In the genomic region with DNA sequence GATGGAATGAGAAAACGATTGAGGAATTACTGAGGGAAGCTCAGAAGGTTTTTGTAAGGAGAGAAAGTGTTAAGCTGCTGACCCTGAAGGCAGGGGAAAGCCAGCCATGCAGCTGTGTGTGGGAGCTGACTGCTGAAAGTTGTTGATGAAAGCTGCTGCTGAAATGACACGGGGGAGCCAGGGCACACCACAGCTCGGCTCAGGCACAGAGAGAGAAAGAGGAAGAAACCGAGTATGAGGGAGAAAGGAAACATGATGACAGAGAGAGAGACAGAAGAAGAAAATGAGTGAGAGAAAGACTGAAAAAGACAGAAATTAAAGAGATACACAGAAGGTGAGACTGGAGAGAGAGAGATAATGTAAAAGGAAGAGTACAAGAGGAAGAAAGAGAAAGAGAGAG, we compare ENCODE assay signal across 1 cellular context.
TF ChIP-seq lines count a peak whose summit lies in the region.

No MANE protein-coding gene starts in this region.

TF ChIP-seq in GM23338, 12 proteins besides CTCF, POLR2A, EP300 and RAD21 (continued from another document):
- TF ChIP-seq, protein P1, sequence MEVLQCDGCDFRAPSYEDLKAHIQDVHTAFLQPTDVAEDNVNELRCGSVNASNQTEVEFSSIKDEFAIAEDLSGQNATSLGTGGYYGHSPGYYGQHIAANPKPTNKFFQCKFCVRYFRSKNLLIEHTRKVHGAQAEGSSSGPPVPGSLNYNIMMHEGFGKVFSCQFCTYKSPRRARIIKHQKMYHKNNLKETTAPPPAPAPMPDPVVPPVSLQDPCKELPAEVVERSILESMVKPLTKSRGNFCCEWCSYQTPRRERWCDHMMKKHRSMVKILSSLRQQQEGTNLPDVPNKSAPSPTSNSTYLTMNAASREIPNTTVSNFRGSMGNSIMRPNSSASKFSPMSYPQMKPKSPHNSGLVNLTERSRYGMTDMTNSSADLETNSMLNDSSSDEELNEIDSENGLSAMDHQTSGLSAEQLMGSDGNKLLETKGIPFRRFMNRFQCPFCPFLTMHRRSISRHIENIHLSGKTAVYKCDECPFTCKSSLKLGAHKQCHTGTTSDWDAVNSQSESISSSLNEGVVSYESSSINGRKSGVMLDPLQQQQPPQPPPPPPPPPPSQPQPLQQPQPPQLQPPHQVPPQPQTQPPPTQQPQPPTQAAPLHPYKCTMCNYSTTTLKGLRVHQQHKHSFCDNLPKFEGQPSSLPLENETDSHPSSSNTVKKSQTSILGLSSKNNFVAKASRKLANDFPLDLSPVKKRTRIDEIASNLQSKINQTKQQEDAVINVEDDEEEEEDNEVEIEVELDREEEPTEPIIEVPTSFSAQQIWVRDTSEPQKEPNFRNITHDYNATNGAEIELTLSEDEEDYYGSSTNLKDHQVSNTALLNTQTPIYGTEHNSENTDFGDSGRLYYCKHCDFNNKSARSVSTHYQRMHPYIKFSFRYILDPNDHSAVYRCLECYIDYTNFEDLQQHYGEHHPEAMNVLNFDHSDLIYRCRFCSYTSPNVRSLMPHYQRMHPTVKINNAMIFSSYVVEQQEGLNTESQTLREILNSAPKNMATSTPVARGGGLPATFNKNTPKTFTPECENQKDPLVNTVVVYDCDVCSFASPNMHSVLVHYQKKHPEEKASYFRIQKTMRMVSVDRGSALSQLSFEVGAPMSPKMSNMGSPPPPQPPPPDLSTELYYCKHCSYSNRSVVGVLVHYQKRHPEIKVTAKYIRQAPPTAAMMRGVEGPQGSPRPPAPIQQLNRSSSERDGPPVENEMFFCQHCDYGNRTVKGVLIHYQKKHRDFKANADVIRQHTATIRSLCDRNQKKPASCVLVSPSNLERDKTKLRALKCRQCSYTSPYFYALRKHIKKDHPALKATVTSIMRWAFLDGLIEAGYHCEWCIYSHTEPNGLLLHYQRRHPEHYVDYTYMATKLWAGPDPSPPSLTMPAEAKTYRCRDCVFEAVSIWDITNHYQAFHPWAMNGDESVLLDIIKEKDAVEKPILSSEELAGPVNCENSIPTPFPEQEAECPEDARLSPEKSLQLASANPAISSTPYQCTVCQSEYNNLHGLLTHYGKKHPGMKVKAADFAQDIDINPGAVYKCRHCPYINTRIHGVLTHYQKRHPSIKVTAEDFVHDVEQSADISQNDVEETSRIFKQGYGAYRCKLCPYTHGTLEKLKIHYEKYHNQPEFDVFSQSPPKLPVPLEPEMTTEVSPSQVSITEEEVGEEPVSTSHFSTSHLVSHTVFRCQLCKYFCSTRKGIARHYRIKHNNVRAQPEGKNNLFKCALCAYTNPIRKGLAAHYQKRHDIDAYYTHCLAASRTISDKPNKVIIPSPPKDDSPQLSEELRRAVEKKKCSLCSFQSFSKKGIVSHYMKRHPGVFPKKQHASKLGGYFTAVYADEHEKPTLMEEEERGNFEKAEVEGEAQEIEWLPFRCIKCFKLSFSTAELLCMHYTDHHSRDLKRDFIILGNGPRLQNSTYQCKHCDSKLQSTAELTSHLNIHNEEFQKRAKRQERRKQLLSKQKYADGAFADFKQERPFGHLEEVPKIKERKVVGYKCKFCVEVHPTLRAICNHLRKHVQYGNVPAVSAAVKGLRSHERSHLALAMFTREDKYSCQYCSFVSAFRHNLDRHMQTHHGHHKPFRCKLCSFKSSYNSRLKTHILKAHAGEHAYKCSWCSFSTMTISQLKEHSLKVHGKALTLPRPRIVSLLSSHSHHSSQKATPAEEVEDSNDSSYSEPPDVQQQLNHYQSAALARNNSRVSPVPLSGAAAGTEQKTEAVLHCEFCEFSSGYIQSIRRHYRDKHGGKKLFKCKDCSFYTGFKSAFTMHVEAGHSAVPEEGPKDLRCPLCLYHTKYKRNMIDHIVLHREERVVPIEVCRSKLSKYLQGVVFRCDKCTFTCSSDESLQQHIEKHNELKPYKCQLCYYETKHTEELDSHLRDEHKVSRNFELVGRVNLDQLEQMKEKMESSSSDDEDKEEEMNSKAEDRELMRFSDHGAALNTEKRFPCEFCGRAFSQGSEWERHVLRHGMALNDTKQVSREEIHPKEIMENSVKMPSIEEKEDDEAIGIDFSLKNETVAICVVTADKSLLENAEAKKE (CRISPR knock-in tag; IDR thresholded peaks at IDR 0.05), result no peak
- TF ChIP-seq STAT1 (IDR thresholded peaks at IDR 0.05; ENCODE audit: unreplicated experiment), result no peak
- TF ChIP-seq, protein P2, sequence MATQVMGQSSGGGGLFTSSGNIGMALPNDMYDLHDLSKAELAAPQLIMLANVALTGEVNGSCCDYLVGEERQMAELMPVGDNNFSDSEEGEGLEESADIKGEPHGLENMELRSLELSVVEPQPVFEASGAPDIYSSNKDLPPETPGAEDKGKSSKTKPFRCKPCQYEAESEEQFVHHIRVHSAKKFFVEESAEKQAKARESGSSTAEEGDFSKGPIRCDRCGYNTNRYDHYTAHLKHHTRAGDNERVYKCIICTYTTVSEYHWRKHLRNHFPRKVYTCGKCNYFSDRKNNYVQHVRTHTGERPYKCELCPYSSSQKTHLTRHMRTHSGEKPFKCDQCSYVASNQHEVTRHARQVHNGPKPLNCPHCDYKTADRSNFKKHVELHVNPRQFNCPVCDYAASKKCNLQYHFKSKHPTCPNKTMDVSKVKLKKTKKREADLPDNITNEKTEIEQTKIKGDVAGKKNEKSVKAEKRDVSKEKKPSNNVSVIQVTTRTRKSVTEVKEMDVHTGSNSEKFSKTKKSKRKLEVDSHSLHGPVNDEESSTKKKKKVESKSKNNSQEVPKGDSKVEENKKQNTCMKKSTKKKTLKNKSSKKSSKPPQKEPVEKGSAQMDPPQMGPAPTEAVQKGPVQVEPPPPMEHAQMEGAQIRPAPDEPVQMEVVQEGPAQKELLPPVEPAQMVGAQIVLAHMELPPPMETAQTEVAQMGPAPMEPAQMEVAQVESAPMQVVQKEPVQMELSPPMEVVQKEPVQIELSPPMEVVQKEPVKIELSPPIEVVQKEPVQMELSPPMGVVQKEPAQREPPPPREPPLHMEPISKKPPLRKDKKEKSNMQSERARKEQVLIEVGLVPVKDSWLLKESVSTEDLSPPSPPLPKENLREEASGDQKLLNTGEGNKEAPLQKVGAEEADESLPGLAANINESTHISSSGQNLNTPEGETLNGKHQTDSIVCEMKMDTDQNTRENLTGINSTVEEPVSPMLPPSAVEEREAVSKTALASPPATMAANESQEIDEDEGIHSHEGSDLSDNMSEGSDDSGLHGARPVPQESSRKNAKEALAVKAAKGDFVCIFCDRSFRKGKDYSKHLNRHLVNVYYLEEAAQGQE (IDR thresholded peaks at IDR 0.05; ENCODE audit: unreplicated experiment), result no peak
- TF ChIP-seq, protein P3, sequence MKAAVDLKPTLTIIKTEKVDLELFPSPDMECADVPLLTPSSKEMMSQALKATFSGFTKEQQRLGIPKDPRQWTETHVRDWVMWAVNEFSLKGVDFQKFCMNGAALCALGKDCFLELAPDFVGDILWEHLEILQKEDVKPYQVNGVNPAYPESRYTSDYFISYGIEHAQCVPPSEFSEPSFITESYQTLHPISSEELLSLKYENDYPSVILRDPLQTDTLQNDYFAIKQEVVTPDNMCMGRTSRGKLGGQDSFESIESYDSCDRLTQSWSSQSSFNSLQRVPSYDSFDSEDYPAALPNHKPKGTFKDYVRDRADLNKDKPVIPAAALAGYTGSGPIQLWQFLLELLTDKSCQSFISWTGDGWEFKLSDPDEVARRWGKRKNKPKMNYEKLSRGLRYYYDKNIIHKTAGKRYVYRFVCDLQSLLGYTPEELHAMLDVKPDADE (IDR thresholded peaks at IDR 0.05), result no peak
